16 cellular contexts compared by ENCODE assay signal in the genomic region with DNA sequence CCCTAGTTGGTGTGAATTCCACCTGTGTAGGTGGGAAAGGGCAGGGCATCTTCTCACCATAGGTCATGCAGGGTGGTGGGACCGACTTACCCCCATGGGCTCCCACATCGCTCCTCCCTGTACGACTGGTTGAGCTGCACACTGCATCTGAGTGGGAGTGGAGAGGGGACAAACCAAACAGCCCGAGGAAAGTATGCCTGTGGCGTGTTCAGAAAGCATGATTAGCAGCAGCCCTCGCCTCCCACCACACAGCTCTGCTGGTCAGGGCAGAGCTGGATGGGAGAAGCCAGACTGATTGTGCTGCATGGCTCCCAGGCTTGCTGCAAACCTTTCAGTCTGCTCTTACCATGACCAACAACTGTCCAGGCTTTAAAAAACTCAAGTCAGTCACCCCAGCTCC.
"Had no signal": no experiment of that assay in that cellular context is flagged by ENCODE, and none has a peak within 500 bp of the region (broad histone marks: within the 10 kb centered on the region; RNA-seq: fewer than 3 reads in every experiment).

No MANE protein-coding gene starts in this region.

- H3K27ac ChIP-seq: cardiac muscle cell, ovary, upper lobe of left lung had no signal

- H3K4me3 ChIP-seq: cardiac muscle cell, dorsolateral prefrontal cortex, ovary, upper lobe of left lung had no signal

- H3K36me3 ChIP-seq: cardiac muscle cell, ovary had no signal

- DNase-seq: activated CD4-positive, alpha-beta T cell treated with anti-CD3 and anti-CD28 coated beads for 1 hour; activated CD8-positive, alpha-beta memory T cell treated with anti-CD3 and anti-CD28 coated beads for 24 hours; activated CD8-positive, alpha-beta memory T cell treated with anti-CD3 and anti-CD28 coated beads, Interleukin-2, amount 50 U/mL, for 48 hours; activated gamma-delta T cell; activated T-cell treated with anti-CD3 and anti-CD28 coated beads, Interleukin-2, amount 50 U/mL, for 72 hours; foreskin melanocyte; immature natural killer cell; kidney glomerular epithelial cell; naive thymus-derived CD8-positive, alpha-beta T cell; ovary; stimulated activated CD4-positive, alpha-beta T cell treated with anti-CD3 and anti-CD28 coated beads, Interleukin-12 subunit alpha, Interleukin-12 subunit beta, amount 100 ng/mL, for 4 hours; stimulated activated CD4-positive, alpha-beta T cell treated with anti-CD3 and anti-CD28 coated beads, Interleukin-2, amount 100 ng/mL, for 24 hours; stimulated activated naive CD8-positive, alpha-beta T cell treated with anti-CD3 and anti-CD28 coated beads, Interleukin-15, Interleukin-2, amounts not matched to agents 100 U/mL and 50 U/mL, for 24 hours; upper lobe of left lung had no signal

- H3K4me1 ChIP-seq: upper lobe of left lung had no signal

- H3K9me3 ChIP-seq: ovary had no signal

- H3K27me3 ChIP-seq: cardiac muscle cell, dorsolateral prefrontal cortex, ovary, upper lobe of left lung had no signal

- ATAC-seq: activated T-cell treated with anti-CD3 and anti-CD28 coated beads, Interleukin-2, amount 50 U/mL, for 72 hours; naive thymus-derived CD8-positive, alpha-beta T cell; stimulated activated naive CD8-positive, alpha-beta T cell treated with anti-CD3 and anti-CD28 coated beads, Interleukin-15, Interleukin-2, amounts not matched to agents 100 U/mL and 50 U/mL, for 24 hours had no signal
